In genomic region chr12:50314629-50315312, GRCh38 we compare ENCODE assay signal across 8 cellular contexts. TPM values are rescaled to one million over a fixed set of nuclear protein-coding genes. Genes with fewer than 3 reads are reported as not detected.
DNase-seq lines count a peak whose midpoint lies in the region; ATAC-seq and TF ChIP-seq lines count a peak whose summit lies in the region.

No MANE protein-coding gene starts in this region.

- peak; percentile 81 for TF ChIP-seq CTCF in AG04450 (IDR thresholded peaks at IDR 0.05; ENCODE audit: low read depth, low read length)
- peak in 54 of 56 donors; percentile 19 to 69 (median 48) for TF ChIP-seq CTCF in dorsolateral prefrontal cortex (IDR thresholded peaks at IDR 0.05 in 54 of 56, conservative IDR thresholded peaks at IDR 0.05 in 2 of 56; ENCODE audit: low read depth in 1 of 56, partially characterized antibody in 56 of 56)
- TF ChIP-seq CTCF in nephron progenitor cell (IDR thresholded peaks at IDR 0.05), result peak; percentile 59
- TF ChIP-seq CTCF in CD14-positive monocyte (IDR thresholded peaks at IDR 0.05), result no peak

- H3K27ac Mint-ChIP-seq in nephron progenitor cell (peak overlapping the region; percentile 89), CD14-positive monocyte (peak overlapping the region in 1 of 7 donors; percentile 75)

- no peaks in the 10 kb centered on the region for H3K27me3 Mint-ChIP-seq in nephron progenitor cell (ENCODE audit: low read depth, poor library complexity)
- peaks cover 0 to 1% (median 0%) of the 10 kb centered on the region in 3 donors for H3K27me3 Mint-ChIP-seq in CD14-positive monocyte (ENCODE audit: low read depth in 3 of 3)

- intact Hi-C loops in dorsolateral prefrontal cortex (cut with DNase I), result no loop called here
- intact Hi-C loops in CD14-positive monocyte (cut with micrococcal nuclease), result no loop called here

- H3K9me3 Mint-ChIP-seq in nephron progenitor cell (no peaks in the 10 kb centered on the region), CD14-positive monocyte (no peaks in the 10 kb centered on the region)

- no peaks in the 10 kb centered on the region for H3K9me3 ChIP-seq in AG04450 (ENCODE audit: control insufficient read depth, insufficient read depth, low read length)

- H3K36me3 Mint-ChIP-seq in nephron progenitor cell (ENCODE audit: low read depth), result no peaks in the 10 kb centered on the region
- no peaks in the 10 kb centered on the region for H3K36me3 Mint-ChIP-seq in CD14-positive monocyte

- no peak for ATAC-seq in GM21529 (IDR thresholded peaks at IDR 0.05; ENCODE audit: unreplicated experiment)

- H3K27me3 ChIP-seq in AG04450 (ENCODE audit: control insufficient read depth, insufficient read depth, low read length), result no peaks in the 10 kb centered on the region
- no peaks in the 10 kb centered on the region for H3K27me3 ChIP-seq in dorsolateral prefrontal cortex

- CTCF ChIA-PET in AG04450 (lab: Charles Lee), result interaction anchor here (0.6 to 3.0 kb wide), 43 partner anchors 9 to 368 kb away, joined by 3 to 34 read pairs (median 5); partner anchors contain the start of genes CERS5, COX14, LIMA1 and SMARCD1

- POLR2A ChIA-PET in AG04450 (lab: Yijun Ruan, JAX), result interaction anchor here (0.5 to 1.1 kb wide), 6 partner anchors 9 to 153 kb away, joined by 3 to 10 read pairs (median 4); no protein-coding TSS in a partner anchor

- DNase-seq in AG04450 (ENCODE audit: low read depth, low spot score) (peak; percentile 38), GM19238 (ENCODE audit: insufficient read length, low spot score) (peak; percentile 16), NCI-H748 (lab: John Stamatoyannopoulos, UW; ENCODE audit: unreplicated experiment) (peak; percentile 54), dorsolateral prefrontal cortex (peak in 1 of 10 donors; percentile 21), nephron progenitor cell (peak; percentile 12), CD14-positive monocyte (ENCODE audit: low spot score) (no peak)
- DNase-seq in activated T-cell treated with anti-CD3 and anti-CD28 coated beads, Interleukin-2, amount 50 U/mL, for 1 hour, result no peak

- H3K27ac ChIP-seq in AG04450 (ENCODE audit: low read depth, low read length), result no peak overlapping the region
- no peak overlapping the region for H3K27ac ChIP-seq in dorsolateral prefrontal cortex

- H3K4me3 Mint-ChIP-seq in nephron progenitor cell, result no peak overlapping the region
- no peak overlapping the region for H3K4me3 Mint-ChIP-seq in CD14-positive monocyte

- H3K4me3 ChIP-seq in AG04450 (ENCODE audit: low read depth, low read length) (no peak overlapping the region), dorsolateral prefrontal cortex (no peak overlapping the region)

- H3K4me1 Mint-ChIP-seq in nephron progenitor cell (no peaks in the 10 kb centered on the region), CD14-positive monocyte (no peaks in the 10 kb centered on the region)

RNA-seq across cellular contexts. Expression of gene LIMA1, which starts 31.5 kb away (rescaled TPM):
- 177 and 218 TPM in 2 replicates for polyA plus RNA-seq in AG04450 (2011; rRNA removed)
- polyA minus RNA-seq in AG04450 (2011; rRNA and poly(A)+ RNA removed), result 211 and 251 TPM in 2 replicates
- 10 to 100 TPM; 11.9 to 34.8 (median 21.6) TPM for total RNA-seq in dorsolateral prefrontal cortex
- polyA plus RNA-seq in CD14-positive monocyte, result under 1 TPM; 0.24 to 0.62 TPM

Comparison
In these comparisons a context has a peak if more than half of its experiments do, and no peak if none do; other contexts are left out.
1. DNase-seq: peak in AG04450 (single experiment), GM19238 (single experiment), NCI-H748 (single experiment) and nephron progenitor cell (single experiment); none in activated T-cell treated with anti-CD3 and anti-CD28 coated beads, Interleukin-2, amount 50 U/mL, for 1 hour (single experiment) and CD14-positive monocyte (single experiment).
2. RNA of gene LIMA1, which starts 31.5 kb away (polyA plus RNA-seq): 177 to 218 TPM in AG04450; 0.24 to 0.62 TPM in CD14-positive monocyte; every median in the first group is over 100 times any median in the second.